ENCODE assay signal across 10 cellular contexts in the genomic region with DNA sequence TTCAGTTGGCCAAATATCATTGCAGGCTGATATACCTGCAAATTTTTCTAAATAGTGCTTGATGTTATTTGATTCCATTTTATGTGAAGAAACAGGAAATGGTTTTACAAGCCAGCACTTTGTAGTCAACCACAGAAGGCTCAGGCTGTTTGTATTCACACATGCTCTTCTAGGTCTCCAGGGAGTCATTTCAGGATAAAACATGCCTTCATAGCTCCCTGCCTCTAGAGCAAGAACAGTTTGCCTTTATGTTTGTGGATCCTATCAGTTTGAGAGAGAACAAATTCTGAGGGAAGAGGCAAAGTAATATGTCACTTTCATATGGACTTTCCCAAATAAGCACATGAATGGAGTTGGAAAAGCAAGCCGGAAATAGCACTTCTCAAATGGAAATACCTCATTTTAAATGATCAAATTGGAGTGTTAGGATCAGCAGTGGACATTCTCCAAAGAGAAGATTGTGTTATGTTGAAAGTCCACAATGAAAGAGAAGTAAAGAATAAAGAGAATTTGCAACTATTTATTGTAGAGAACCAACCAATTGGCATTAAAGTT.
A peak's percentile ranks its signal among the peaks of the same experiment; 100 is the strongest.
DNase-seq lines count a peak whose midpoint lies in the region; ATAC-seq lines count a peak whose summit lies in the region.
"Had no signal": no experiment of that assay in that cellular context is flagged by ENCODE, and none has a peak within 500 bp of the region (broad histone marks: within the 10 kb centered on the region; RNA-seq: fewer than 3 reads in every experiment).

No MANE protein-coding gene starts in this region.

- DNase-seq in OCI-M1 (lab: John Stamatoyannopoulos, UW) (peak; percentile 1), lung microvascular endothelial cell (ENCODE audit: low read depth in 2 of 2) (peak; percentile 4 to 5), EL (no peak)
- DNase-seq: activated CD8-positive, alpha-beta T cell treated with anti-CD3 and anti-CD28 coated beads for 36 hours; glutamatergic neuron; stimulated activated CD4-positive, alpha-beta T cell treated with anti-CD3 and anti-CD28 coated beads, Interleukin-2, amount 100 ng/mL, for 24 hours had no signal

- ATAC-seq in GM18870 (IDR thresholded peaks at IDR 0.05; ENCODE audit: unreplicated experiment) (peak; percentile 37), HG03060 (IDR thresholded peaks at IDR 0.05; ENCODE audit: low read depth, unreplicated experiment) (peak; percentile 33), GM19395 (IDR thresholded peaks at IDR 0.05; ENCODE audit: unreplicated experiment) (no peak), HG03354 (IDR thresholded peaks at IDR 0.05; ENCODE audit: poor library complexity, severe bottlenecking, unreplicated experiment) (no peak)
- ATAC-seq: activated CD8-positive, alpha-beta T cell treated with anti-CD3 and anti-CD28 coated beads for 36 hours had no signal

Comparison
In these comparisons a context has a peak if more than half of its experiments do, and no peak if none do; other contexts are left out.
1. ATAC-seq: peak in GM18870 (single experiment) and HG03060 (single experiment); none in GM19395 (single experiment) and HG03354 (single experiment).